Comparison of ENCODE assay signal across 8 cellular contexts in the genomic region with DNA sequence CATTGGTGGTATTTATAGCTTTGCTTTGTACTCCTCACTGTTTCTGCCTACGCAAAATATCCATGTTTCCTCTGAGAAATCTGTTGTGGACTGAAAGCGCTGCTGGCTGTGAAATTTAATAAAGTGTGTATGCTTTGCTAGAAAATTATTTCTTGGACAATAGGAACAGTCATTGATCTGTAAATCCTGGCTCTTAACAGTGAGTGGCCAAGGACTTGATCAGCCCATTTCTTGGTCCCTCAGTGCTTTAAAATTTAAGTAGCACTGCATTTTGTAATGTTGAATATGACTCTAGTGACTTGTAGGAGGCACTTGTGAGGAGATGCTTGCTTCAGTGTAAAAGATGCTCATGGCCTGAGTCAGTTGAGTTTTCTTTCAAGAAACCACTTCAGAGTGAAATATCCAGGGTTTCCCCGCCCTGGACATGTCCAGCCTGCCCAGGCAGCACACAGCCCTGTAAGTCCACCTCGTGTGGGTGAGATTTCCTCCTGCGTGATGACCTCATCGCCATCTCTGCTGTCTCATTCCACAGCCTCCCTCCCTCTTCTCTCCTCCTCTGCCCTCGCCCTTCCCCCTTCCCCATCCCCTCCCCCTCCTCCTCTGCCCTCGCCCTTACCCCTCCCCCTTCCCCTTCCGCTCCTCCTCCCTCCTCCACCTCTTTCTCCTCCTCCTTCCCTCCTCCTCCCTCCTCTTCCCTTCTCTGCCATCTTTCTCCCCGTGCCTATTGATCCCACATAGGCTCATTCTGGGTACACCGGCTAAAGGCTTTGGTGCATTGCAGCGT. TPM values are rescaled to one million over a fixed set of nuclear protein-coding genes. Genes with fewer than 3 reads are reported as not detected.
A peak's percentile ranks its signal among the peaks of the same experiment; 100 is the strongest.
DNase-seq lines count a peak whose midpoint lies in the region; ATAC-seq and TF ChIP-seq lines count a peak whose summit lies in the region.

No MANE protein-coding gene starts in this region.

- H3K27ac ChIP-seq in SJSA1, result peak overlapping the region; percentile 87

- H3K36me3 ChIP-seq in SJSA1, result peaks cover 18% of the 10 kb centered on the region

- DNase-seq in GM04504 (ENCODE audit: low read depth) (peak; percentile 88), SJSA1 (ENCODE audit: low read depth in 1 of 2, low spot score in 2 of 2) (peak; percentile 64 to 90), fibroblast of peridontal ligament (ENCODE audit: extremely low read depth) (peak; percentile 90), omental fat pad (ENCODE audit: low spot score) (no peak), NCI-H1105 treated with DMSO at 0.1 percent for 48 hours (lab: John Stamatoyannopoulos, UW) (no peak), NCI-H1930 (lab: John Stamatoyannopoulos, UW) (no peak)
- no peak for DNase-seq in stimulated activated CD4-positive, alpha-beta T cell treated with anti-CD3 and anti-CD28 coated beads, Interleukin-4, amount 100 ng/mL, for 1 hour

- H3K4me3 ChIP-seq in SJSA1, result no peak overlapping the region

- no peaks in the 10 kb centered on the region for H3K9me3 ChIP-seq in SJSA1 (replicated peaks)

- H3K4me1 ChIP-seq in SJSA1 (replicated peaks), result peaks cover 27% of the 10 kb centered on the region

- ATAC-seq in omental fat pad (ENCODE audit: low FRiP score) (peak; percentile 93), GM19463 (IDR thresholded peaks at IDR 0.05; ENCODE audit: unreplicated experiment) (no peak)

- no peaks in the 10 kb centered on the region for H3K27me3 ChIP-seq in SJSA1 (replicated peaks)

- TF ChIP-seq CTCF in omental fat pad (IDR thresholded peaks at IDR 0.05), result no peak

RNA-seq across cellular contexts. Expression of gene NCS1, which starts 34.1 kb away (rescaled TPM):
- total RNA-seq in SJSA1 (2014; rRNA removed; shearing (Covaris generic)), result 31.5 and 44.6 TPM in 2 replicates
- total RNA-seq in omental fat pad, result 10 to 100 TPM in 1 of 4 donors, 1 to 10 TPM in 3; 2.5 to 14.7 (median 4.0) TPM

Comparison
In these comparisons a context has a peak if more than half of its experiments do, and no peak if none do; other contexts are left out.
1. DNase-seq: peak in GM04504 (single experiment), SJSA1 (2 of 2) and fibroblast of peridontal ligament (single experiment); none in omental fat pad (single experiment), NCI-H1105 treated with DMSO at 0.1 percent for 48 hours (single experiment), NCI-H1930 (0 of 2) and stimulated activated CD4-positive, alpha-beta T cell treated with anti-CD3 and anti-CD28 coated beads, Interleukin-4, amount 100 ng/mL, for 1 hour (single experiment).